In genomic region chr9:126548312-126548711, GRCh38 we compare ENCODE assay signal across 27 cellular contexts.
"Had no signal": no experiment of that assay in that cellular context is flagged by ENCODE, and none has a peak within 500 bp of the region (broad histone marks: within the 10 kb centered on the region; RNA-seq: fewer than 3 reads in every experiment).

No MANE protein-coding gene starts in this region.

- H3K27me3 ChIP-seq: brain microvascular endothelial cell, cardiac muscle cell, SJCRH30 had no signal

- H3K9me2 ChIP-seq: SK-N-SH had no signal

- ATAC-seq: activated T-helper 17 cell treated with anti-CD3 and anti-CD28 coated beads, Interleukin-2, amount 50 U/mL, for 72 hours; Panc1 had no signal

- H3K4me3 ChIP-seq: cardiac muscle cell, SJCRH30 had no signal

- DNase-seq: activated CD4-positive, alpha-beta memory T cell treated with anti-CD3 and anti-CD28 coated beads for 36 hours; activated CD4-positive, alpha-beta T cell treated with anti-CD3 and anti-CD28 coated beads, Interleukin-2, amount 10 ng/mL, durations not matched to agents 7 days and 5 days; activated CD4-positive, CD25-positive, alpha-beta regulatory T cell; activated CD8-positive, alpha-beta memory T cell treated with anti-CD3 and anti-CD28 coated beads for 24 hours; activated gamma-delta T cell; activated naive CD4-positive, alpha-beta T cell treated with anti-CD3 and anti-CD28 coated beads, Interleukin-2, amount 10 ng/mL, durations not matched to agents 7 days and 5 days; activated naive CD8-positive, alpha-beta T cell treated with anti-CD3 and anti-CD28 coated beads for 36 hours; activated T-cell treated with anti-CD3 and anti-CD28 coated beads, Interleukin-2, amount 50 U/mL, for 48 hours; brain microvascular endothelial cell; NCI-H1105; NCI-H1436; NCI-H1694 treated with DMSO at 0.1 percent for 48 hours; NCI-H2029 treated with DMSO at 0.1 percent for 48 hours; NCI-H345; NCI-H510A; NCI-H69; NK-92 treated with Interleukin-12 subunit alpha and Interleukin-12 subunit beta, amount 100 ng/mL, for 24 hours; OCI-M1; Right ventricle myocardium superior; SJCRH30; SK-N-SH; T-helper 1 cell had no signal

- H3K9me3 ChIP-seq: SJCRH30, SK-N-SH had no signal

- H3K4me2 ChIP-seq: SK-N-SH had no signal

- H3K9ac ChIP-seq: SK-N-SH had no signal

- H3K36me3 ChIP-seq: brain microvascular endothelial cell, cardiac muscle cell, SJCRH30 had no signal

- H3K27ac ChIP-seq: brain microvascular endothelial cell, cardiac muscle cell, RWPE1, SJCRH30, VCaP had no signal
